ENCODE assay signal across 10 cellular contexts in genomic region chr20:46056970-46057855, GRCh38. TPM values are rescaled to one million over a fixed set of nuclear protein-coding genes. Genes with fewer than 3 reads are reported as not detected.
DNase-seq lines count a peak whose midpoint lies in the region; ATAC-seq lines count a peak whose summit lies in the region.
"Had no signal": no experiment of that assay in that cellular context is flagged by ENCODE, and none has a peak within 500 bp of the region (broad histone marks: within the 10 kb centered on the region; RNA-seq: fewer than 3 reads in every experiment).

No MANE protein-coding gene starts in this region.

- peaks cover 33% of the 10 kb centered on the region for H3K36me3 Mint-ChIP-seq in activated CD4-positive, alpha-beta memory T cell treated with anti-CD3 and anti-CD28 coated beads, Interleukin-2, amount 10 ng/mL, durations not matched to agents 7 days and 5 days (ENCODE audit: low read depth)

- H3K27ac Mint-ChIP-seq in activated CD4-positive, alpha-beta memory T cell treated with anti-CD3 and anti-CD28 coated beads, Interleukin-2, amount 10 ng/mL, durations not matched to agents 7 days and 5 days, result no peak overlapping the region

- H3K4me3 Mint-ChIP-seq in activated CD4-positive, alpha-beta memory T cell treated with anti-CD3 and anti-CD28 coated beads, Interleukin-2, amount 10 ng/mL, durations not matched to agents 7 days and 5 days, result no peak overlapping the region

- H3K9me3 Mint-ChIP-seq in activated CD4-positive, alpha-beta memory T cell treated with anti-CD3 and anti-CD28 coated beads, Interleukin-2, amount 10 ng/mL, durations not matched to agents 7 days and 5 days, result no peaks in the 10 kb centered on the region

- peaks cover 39% of the 10 kb centered on the region for H3K27me3 Mint-ChIP-seq in activated CD4-positive, alpha-beta memory T cell treated with anti-CD3 and anti-CD28 coated beads, Interleukin-2, amount 10 ng/mL, durations not matched to agents 7 days and 5 days

- DNase-seq in DMS53 (lab: John Stamatoyannopoulos, UW), result peak; percentile 19
- DNase-seq in DMS53 treated with DMSO at 0.1 percent for 48 hours (lab: John Stamatoyannopoulos, UW; ENCODE audit: unreplicated experiment), result no peak
- DNase-seq in activated CD4-positive, alpha-beta memory T cell treated with anti-CD3 and anti-CD28 coated beads, Interleukin-2, amount 10 ng/mL, durations not matched to agents 7 days and 5 days, result peak; percentile 35
- DNase-seq in left cardiac atrium, result peak; percentile 67
- no peak for DNase-seq in skeletal muscle cell (ENCODE audit: low read depth)
- DNase-seq in NCI-H2081 (lab: John Stamatoyannopoulos, UW), result no peak
- DNase-seq in HPDE6-E6E7 (ENCODE audit: extremely low spot score), result no peak

- ATAC-seq in left cardiac atrium (peak; percentile 29 to 66), GM21515 (IDR thresholded peaks at IDR 0.05; ENCODE audit: unreplicated experiment) (no peak)

- intact Hi-C loops in left cardiac atrium (cut with DNase I), result no loop called here

- H3K4me1 Mint-ChIP-seq in activated CD4-positive, alpha-beta memory T cell treated with anti-CD3 and anti-CD28 coated beads, Interleukin-2, amount 10 ng/mL, durations not matched to agents 7 days and 5 days, result peaks cover 40% of the 10 kb centered on the region

- CTCF ChIA-PET in activated CD4-positive, alpha-beta memory T cell treated with anti-CD3 and anti-CD28 coated beads, Interleukin-2, amount 10 ng/mL, durations not matched to agents 7 days and 5 days (lab: Charles Lee), result interaction anchor here (1.4 kb wide), 1 partner anchor 23 kb away, joined by 3 read pairs; no protein-coding TSS in a partner anchor

- POLR2A ChIA-PET in activated CD4-positive, alpha-beta memory T cell treated with anti-CD3 and anti-CD28 coated beads, Interleukin-2, amount 10 ng/mL, durations not matched to agents 7 days and 5 days (lab: Charles Lee), result interaction anchor here (1.2 to 1.3 kb wide), 2 partner anchors 16 to 123 kb away, joined by 3 read pairs; partner anchors contain the start of gene PCIF1

- H3K4me3 ChIP-seq in skeletal muscle cell (ENCODE audit: low read depth, low read length), result peak overlapping the region; percentile 39

RNA-seq across cellular contexts. Expression of gene SLC12A5, which starts 28.2 kb away (rescaled TPM):
- total RNA-seq in activated CD4-positive, alpha-beta memory T cell treated with anti-CD3 and anti-CD28 coated beads, Interleukin-2, amount 10 ng/mL, durations not matched to agents 7 days and 5 days, result under 1 TPM in 1 of 2 experiments, not detected in 1; 0.53 TPM
- total RNA-seq in left cardiac atrium, result 1 to 10 TPM; 2.6 to 3.2 TPM
- total RNA-seq: bronchial epithelial cell, subcutaneous adipose tissue had no signal

RNA-seq across cellular contexts. Expression of gene NCOA5, which starts 32.5 kb away (rescaled TPM):
- 10 to 100 TPM; 24.6 to 26.3 TPM for total RNA-seq in activated CD4-positive, alpha-beta memory T cell treated with anti-CD3 and anti-CD28 coated beads, Interleukin-2, amount 10 ng/mL, durations not matched to agents 7 days and 5 days
- 10 to 100 TPM; 19.6 to 21.1 TPM for total RNA-seq in left cardiac atrium

RNA-seq across cellular contexts. Expression of gene MMP9, which starts 48.5 kb away (rescaled TPM):
- under 1 TPM; 0.13 to 0.15 TPM for total RNA-seq in activated CD4-positive, alpha-beta memory T cell treated with anti-CD3 and anti-CD28 coated beads, Interleukin-2, amount 10 ng/mL, durations not matched to agents 7 days and 5 days
- 1 to 10 TPM; 1.1 to 1.4 TPM for total RNA-seq in left cardiac atrium

Comparison
In these comparisons a context has a peak if more than half of its experiments do, and no peak if none do; other contexts are left out.
1. DNase-seq: peak in DMS53 (single experiment), activated CD4-positive, alpha-beta memory T cell treated with anti-CD3 and anti-CD28 coated beads, Interleukin-2, amount 10 ng/mL, durations not matched to agents 7 days and 5 days (single experiment) and left cardiac atrium (single experiment); none in DMS53 treated with DMSO at 0.1 percent for 48 hours (single experiment), skeletal muscle cell (single experiment), NCI-H2081 (0 of 2) and HPDE6-E6E7 (single experiment).